In the genomic region with DNA sequence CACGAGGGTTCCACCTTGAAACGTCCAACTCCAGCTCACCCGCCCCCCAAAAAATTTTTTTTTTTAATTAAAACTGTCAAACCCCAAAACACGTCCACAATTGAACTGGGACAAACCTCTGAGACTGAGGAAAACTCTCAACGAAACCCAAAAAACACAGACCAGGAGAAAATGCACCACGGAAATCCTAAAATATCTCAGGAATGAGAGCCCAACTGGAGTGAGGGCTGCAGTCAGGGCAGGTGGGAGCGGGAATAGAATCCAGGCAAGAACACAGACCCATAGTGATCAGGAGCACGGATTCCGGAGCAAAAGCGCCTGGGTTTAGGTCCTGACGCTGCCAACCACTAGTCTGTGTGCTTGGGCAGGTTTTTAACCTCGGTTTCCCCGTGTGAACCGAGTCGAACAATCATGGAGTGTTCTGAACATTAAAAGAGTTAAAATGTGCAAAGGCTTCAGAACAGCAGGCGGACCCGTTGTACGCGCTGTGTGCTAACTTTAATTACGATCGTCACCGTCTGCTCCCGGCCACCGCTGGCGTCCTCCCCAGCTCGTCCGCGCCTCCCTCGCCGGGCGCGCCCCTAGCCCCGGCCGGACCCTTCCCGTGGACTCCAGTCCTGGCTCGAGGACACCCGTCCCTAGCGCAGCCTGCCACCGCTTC, we compare ENCODE assay signal across 9 cellular contexts. TPM values are rescaled to one million over a fixed set of nuclear protein-coding genes. Genes with fewer than 3 reads are reported as not detected.
DNase-seq lines count a peak whose midpoint lies in the region; ATAC-seq, FAIRE-seq and TF ChIP-seq lines count a peak whose summit lies in the region.
"Had no signal": no experiment of that assay in that cellular context is flagged by ENCODE, and none has a peak within 500 bp of the region (broad histone marks: within the 10 kb centered on the region; RNA-seq: fewer than 3 reads in every experiment).

No MANE protein-coding gene starts in this region.

- H3K9me3 ChIP-seq in endothelial cell of umbilical vein (replicated peaks; ENCODE audit: control insufficient read depth, insufficient read depth, low read length) (no peaks in the 10 kb centered on the region), muscle layer of colon (ENCODE audit: low read length) (no peaks in the 10 kb centered on the region)

- DNase-seq in activated CD4-positive, alpha-beta T cell treated with anti-CD3 and anti-CD28 coated beads, Interleukin-2, amount 10 ng/mL, durations not matched to agents 7 days and 5 days: no peak
- DNase-seq in activated CD4-positive, alpha-beta T cell treated with anti-CD3 and anti-CD28 coated beads, Interleukin-2, amount 50 U/mL, for 48 hours: no peak
- DNase-seq in SK-MEL-5 (ENCODE audit: low read depth, low spot score) (peak; percentile 51), endothelial cell of umbilical vein (ENCODE audit: low read depth, low spot score) (no peak), T-helper 9 cell (no peak)

- no peaks in the 10 kb centered on the region for H3K9me1 ChIP-seq in endothelial cell of umbilical vein (replicated peaks; ENCODE audit: control insufficient read depth, extremely low read depth, insufficient read depth, low read length)

- H3K36me3 Mint-ChIP-seq in activated CD4-positive, alpha-beta T cell treated with anti-CD3 and anti-CD28 coated beads, Interleukin-2, amount 10 ng/mL, durations not matched to agents 7 days and 5 days (ENCODE audit: low read depth): no peaks in the 10 kb centered on the region

- TF ChIP-seq CTCF in endothelial cell of umbilical vein (IDR thresholded peaks at IDR 0.05; ENCODE audit: extremely low read depth in 1 of 2, insufficient read depth in 1 of 2, low read depth in 1 of 2, low read length in 2 of 2): peak in 1 of 2 donors; percentile 9

- ATAC-seq in HG02938 (IDR thresholded peaks at IDR 0.05; ENCODE audit: unreplicated experiment) (peak; percentile 9), HG03457 (IDR thresholded peaks at IDR 0.05; ENCODE audit: unreplicated experiment) (no peak)

- peaks cover 98% of the 10 kb centered on the region for H3K79me2 ChIP-seq in endothelial cell of umbilical vein (ENCODE audit: control insufficient read depth, insufficient read depth, low read length)

- CTCF ChIA-PET in activated CD4-positive, alpha-beta T cell treated with anti-CD3 and anti-CD28 coated beads, Interleukin-2, amount 10 ng/mL, durations not matched to agents 7 days and 5 days (lab: Charles Lee): no interaction called here
- CTCF ChIA-PET in endothelial cell of umbilical vein (lab: Charles Lee): interaction anchor here (0.7 to 8.6 kb wide), 23 partner anchors 9 to 211 kb away, joined by 3 to 91 read pairs (median 4); no protein-coding TSS in a partner anchor

- H3K9ac ChIP-seq in endothelial cell of umbilical vein (replicated peaks; ENCODE audit: extremely low read depth, insufficient read depth, low read length) (peak overlapping the region; percentile 99), muscle layer of colon (ENCODE audit: low read length) (no peak overlapping the region)

- in situ Hi-C loops in SK-MEL-5 (cut with HindIII; ENCODE audit: low pct_unique_long_range_greater_than_20kb, low sequenced_read_pairs): no loop called here

- peak overlapping the region; percentile 93 for H3K27ac ChIP-seq in endothelial cell of umbilical vein (ENCODE audit: insufficient read depth, low read depth, low read length)
- peak overlapping the region; percentile 57 for H3K27ac ChIP-seq in muscle layer of colon (ENCODE audit: low read depth, low read length)

- H3K4me1 Mint-ChIP-seq in activated CD4-positive, alpha-beta T cell treated with anti-CD3 and anti-CD28 coated beads, Interleukin-2, amount 10 ng/mL, durations not matched to agents 7 days and 5 days: peaks cover 10% of the 10 kb centered on the region

- no peak overlapping the region for H2AFZ ChIP-seq in endothelial cell of umbilical vein (ENCODE audit: low read depth, low read length)

- no peak for FAIRE-seq in endothelial cell of umbilical vein (lab: Jason Lieb, UNC)
- FAIRE-seq: GM18507 had no signal

- H3K9me3 Mint-ChIP-seq in activated CD4-positive, alpha-beta T cell treated with anti-CD3 and anti-CD28 coated beads, Interleukin-2, amount 10 ng/mL, durations not matched to agents 7 days and 5 days: no peaks in the 10 kb centered on the region

- H3K4me3 ChIP-seq in endothelial cell of umbilical vein (replicated peaks in 1 of 3; ENCODE audit: insufficient read depth in 1 of 3, low read depth in 1 of 3, low read length in 3 of 3): peak overlapping the region; percentile 88 to 100 (median 95)
- peak overlapping the region; percentile 58 to 70 for H3K4me3 ChIP-seq in muscle layer of colon (ENCODE audit: low read depth in 1 of 2, low read length in 2 of 2)

- H4K20me1 ChIP-seq in endothelial cell of umbilical vein (replicated peaks; ENCODE audit: control insufficient read depth, extremely low read depth, insufficient read depth, low read length): peaks cover 8% of the 10 kb centered on the region

- dilution Hi-C loops in endothelial cell of umbilical vein (cut with MboI; ENCODE audit: extremely low pct_ligation_motif_present, low sequenced_read_pairs): no loop called here

- POLR2A ChIA-PET in activated CD4-positive, alpha-beta T cell treated with anti-CD3 and anti-CD28 coated beads, Interleukin-2, amount 10 ng/mL, durations not matched to agents 7 days and 5 days (lab: Charles Lee): no interaction called here
- POLR2A ChIA-PET in endothelial cell of umbilical vein (lab: Charles Lee): interaction anchor here (0.6 to 4.1 kb wide), 20 partner anchors 8 to 198 kb away, joined by 3 to 28 read pairs (median 4); no protein-coding TSS in a partner anchor

- no peaks in the 10 kb centered on the region for H3K27me3 ChIP-seq in endothelial cell of umbilical vein (ENCODE audit: control insufficient read depth in 2 of 2, insufficient read depth in 2 of 2, low read length in 2 of 2)
- peaks cover 4 to 12% of the 10 kb centered on the region in 2 donors for H3K27me3 ChIP-seq in muscle layer of colon (ENCODE audit: control insufficient read depth in 1 of 2, insufficient read depth in 2 of 2, low read length in 2 of 2)

- TF ChIP-seq POLR2A in endothelial cell of umbilical vein (IDR thresholded peaks at IDR 0.05; ENCODE audit: low read depth, low read length): peak; percentile 48

- H3K36me3 ChIP-seq in endothelial cell of umbilical vein (ENCODE audit: control insufficient read depth in 2 of 2, extremely low read depth in 1 of 2, insufficient read depth in 2 of 2, low read length in 2 of 2): no peaks in the 10 kb centered on the region
- no peaks in the 10 kb centered on the region for H3K36me3 ChIP-seq in muscle layer of colon (ENCODE audit: insufficient read depth, low read length)

- H3K27ac Mint-ChIP-seq in activated CD4-positive, alpha-beta T cell treated with anti-CD3 and anti-CD28 coated beads, Interleukin-2, amount 10 ng/mL, durations not matched to agents 7 days and 5 days: no peak overlapping the region

- H3K27me3 Mint-ChIP-seq in activated CD4-positive, alpha-beta T cell treated with anti-CD3 and anti-CD28 coated beads, Interleukin-2, amount 10 ng/mL, durations not matched to agents 7 days and 5 days: peaks cover 78% of the 10 kb centered on the region

- intact Hi-C loops in endothelial cell of umbilical vein (cut with micrococcal nuclease): loop anchor here (1.0 to 10.0 kb wide), 7 partner anchors 9 to 332 kb away; partner anchors contain the start of gene GCLM

- TSS peak; percentile 18 for BruUV-seq in endothelial cell of umbilical vein (replicated peaks; lab: Mats Ljungman, UMichigan)

- H3K4me2 ChIP-seq in endothelial cell of umbilical vein (ENCODE audit: insufficient read depth, low read length): peak overlapping the region; percentile 97

- peaks cover 67% of the 10 kb centered on the region for H3K4me1 ChIP-seq in endothelial cell of umbilical vein (ENCODE audit: control insufficient read depth, extremely low read depth, insufficient read depth, low read length)
- H3K4me1 ChIP-seq in muscle layer of colon (ENCODE audit: insufficient read depth, low read length): no peaks in the 10 kb centered on the region

- H3K4me3 Mint-ChIP-seq in activated CD4-positive, alpha-beta T cell treated with anti-CD3 and anti-CD28 coated beads, Interleukin-2, amount 10 ng/mL, durations not matched to agents 7 days and 5 days: peak overlapping the region; percentile 47

TF ChIP-seq in endothelial cell of umbilical vein, 7 proteins besides CTCF, POLR2A, EP300 and RAD21:
- TF ChIP-seq GATA2 (IDR thresholded peaks at IDR 0.05; ENCODE audit: insufficient read depth, insufficient read length, low read depth, low read length) (no peak), JUN (IDR thresholded peaks at IDR 0.05; ENCODE audit: borderline replicate concordance, insufficient read depth, insufficient read length, low read depth) (no peak), MYC (IDR thresholded peaks at IDR 0.05; ENCODE audit: low read depth, low read length) (no peak), FOS (IDR thresholded peaks at IDR 0.05; ENCODE audit: borderline replicate concordance, insufficient read depth, low read length) (no peak), POLR2AphosphoS5 (IDR thresholded peaks at IDR 0.05; ENCODE audit: insufficient read depth, low read depth, low read length) (no peak), EZH2 (IDR thresholded peaks at IDR 0.05; ENCODE audit: borderline replicate concordance, low read depth, low read length, severe bottlenecking) (no peak), MAX (IDR thresholded peaks at IDR 0.05; ENCODE audit: insufficient read depth, insufficient read length) (no peak)
TF ChIP-seq in endothelial cell of umbilical vein: peak in this region for 0.

RNA-seq across cellular contexts. Expression of gene ARHGAP29, which starts 0.6 kb away (rescaled TPM):
- not detected for total RNA-seq in activated CD4-positive, alpha-beta T cell treated with anti-CD3 and anti-CD28 coated beads, Interleukin-2, amount 10 ng/mL, durations not matched to agents 7 days and 5 days
- 4.0 and 4.5 TPM in 2 replicates for total RNA-seq in SK-MEL-5 (2014; rRNA removed; shearing (Covaris generic))
- polyA plus RNA-seq in SK-MEL-5 (2015; cell fraction: cytosol; rRNA removed): 2.7 and 3.2 TPM in 2 replicates
- polyA plus RNA-seq in SK-MEL-5 (2015; cell fraction: nucleus; rRNA removed): 8.3 and 10.4 TPM in 2 replicates
- 199 and 215 TPM in 2 replicates for total RNA-seq in endothelial cell of umbilical vein
- 47.2 and 56.3 TPM in 2 replicates for polyA plus RNA-seq in endothelial cell of umbilical vein
- polyA plus RNA-seq in endothelial cell of umbilical vein (2011; cell fraction: cytosol; rRNA removed): 59.2 and 63.7 TPM in 2 replicates
- 194 and 251 TPM in 2 replicates for polyA plus RNA-seq in endothelial cell of umbilical vein (2011; cell fraction: nucleus; rRNA removed)
- 93.5 and 141 TPM in 2 replicates for polyA plus RNA-seq in endothelial cell of umbilical vein (2012)
- 189 and 190 TPM in 2 replicates for polyA minus RNA-seq in endothelial cell of umbilical vein
- polyA minus RNA-seq in endothelial cell of umbilical vein (2011; cell fraction: cytosol; rRNA and poly(A)+ RNA removed): 2.3 TPM
- 458 and 651 TPM in 2 replicates for polyA minus RNA-seq in endothelial cell of umbilical vein (2011; cell fraction: nucleus; rRNA and poly(A)+ RNA removed)

Comparison
In these comparisons a context has a peak if more than half of its experiments do, and no peak if none do; other contexts are left out.
1. RNA of gene ARHGAP29, which starts 0.6 kb away (total RNA-seq): 199 to 215 TPM in endothelial cell of umbilical vein; 4.0 to 4.5 TPM in SK-MEL-5 and not detected in activated CD4-positive, alpha-beta T cell treated with anti-CD3 and anti-CD28 coated beads, Interleukin-2, amount 10 ng/mL, durations not matched to agents 7 days and 5 days; every median in the first group is over 10 times any median in the second.